In genomic region chrX:39149761-39150160, GRCh38 we compare ENCODE assay signal across 8 cellular contexts.
DNase-seq lines count a peak whose midpoint lies in the region; ATAC-seq and TF ChIP-seq lines count a peak whose summit lies in the region.

No MANE protein-coding gene starts in this region.

- no peaks in the 10 kb centered on the region for H3K4me1 ChIP-seq in upper lobe of right lung

- no peaks in the 10 kb centered on the region for H3K9me3 ChIP-seq in upper lobe of right lung

- DNase-seq in A172 (ENCODE audit: low spot score) (peak; percentile 8), NCI-H774 (lab: John Stamatoyannopoulos, UW) (peak; percentile 22), activated T-cell treated with anti-CD3 and anti-CD28 coated beads for 24 hours (ENCODE audit: low read depth) (peak; percentile 32), fibroblast of pulmonary artery (ENCODE audit: low read depth) (peak; percentile 61), nucleus accumbens (lab: John Stamatoyannopoulos, UW) (peak in 50 of 56 donors; percentile 1 to 82 (median 27)), upper lobe of right lung (peak; percentile 87)

- no peak overlapping the region for H3K4me3 ChIP-seq in fibroblast of pulmonary artery (replicated peaks; ENCODE audit: low read depth, low read length)
- H3K4me3 ChIP-seq in upper lobe of right lung: no peak overlapping the region

- no peaks in the 10 kb centered on the region for H3K36me3 ChIP-seq in upper lobe of right lung

- TF ChIP-seq CTCF in fibroblast of pulmonary artery (IDR thresholded peaks at IDR 0.05; ENCODE audit: low read length, missing control alignments) (peak; percentile 72), upper lobe of right lung (IDR thresholded peaks at IDR 0.05) (peak; percentile 76)

- intact Hi-C loops in upper lobe of right lung (cut with DNase I): no loop called here

- H3K27me3 ChIP-seq in upper lobe of right lung: no peaks in the 10 kb centered on the region

- peak; percentile 42 for ATAC-seq in GM19351 (IDR thresholded peaks at IDR 0.05; ENCODE audit: unreplicated experiment)
- ATAC-seq in upper lobe of right lung: peak; percentile 92
- no peak for ATAC-seq in HG02938 (IDR thresholded peaks at IDR 0.05; ENCODE audit: unreplicated experiment)

- no peak overlapping the region for H3K27ac ChIP-seq in upper lobe of right lung

Comparison
In these comparisons a context has a peak if more than half of its experiments do, and no peak if none do; other contexts are left out.
1. DNase-seq: peak in every context shown above with its lines; median percentile 87 in upper lobe of right lung; 61 in fibroblast of pulmonary artery; 32 in activated T-cell treated with anti-CD3 and anti-CD28 coated beads for 24 hours; 27 in nucleus accumbens; 22 in NCI-H774; 8 in A172.